In the genomic region with DNA sequence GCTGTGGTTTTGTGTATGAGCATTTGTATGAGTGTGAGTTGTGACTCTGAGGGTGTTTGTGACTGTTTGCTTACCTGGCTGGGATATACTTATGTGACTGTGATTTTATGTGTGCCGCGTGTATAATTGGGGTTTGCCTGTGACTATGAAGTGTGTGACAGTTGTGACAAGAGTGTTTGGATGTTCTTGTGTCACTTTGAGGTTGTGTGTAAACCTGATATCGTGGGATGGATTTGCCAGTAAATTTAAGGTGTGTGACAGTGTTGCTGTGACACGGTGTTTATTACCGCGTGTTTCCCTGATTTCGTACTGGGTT, we compare ENCODE assay signal across 8 cellular contexts. TPM values are rescaled to one million over a fixed set of nuclear protein-coding genes. Genes with fewer than 3 reads are reported as not detected.
A peak's percentile ranks its signal among the peaks of the same experiment; 100 is the strongest.
DNase-seq lines count a peak whose midpoint lies in the region; ATAC-seq and TF ChIP-seq lines count a peak whose summit lies in the region.

No MANE protein-coding gene starts in this region.

- no peak for ATAC-seq in stimulated activated memory B cell treated with anti-CD40 and anti-IgM and Interleukin-4, amounts not matched to agents 10 μg/mL and 1 μg/mL and 100 μg/mL, for 72 hours
- ATAC-seq in HG03469 (IDR thresholded peaks at IDR 0.05; ENCODE audit: unreplicated experiment), result no peak
- no peak for ATAC-seq in GM18505 (IDR thresholded peaks at IDR 0.05; ENCODE audit: unreplicated experiment)

- TF ChIP-seq POLR2A in GM18505 (IDR thresholded peaks at IDR 0.05; ENCODE audit: borderline replicate concordance, extremely low read depth, insufficient read depth, insufficient read length), result no peak

- intact Hi-C loops in activated CD4-positive, alpha-beta memory T cell treated with anti-CD3 and anti-CD28 coated beads for 36 hours (cut with micrococcal nuclease), result loop anchor here (1.0 to 5.0 kb wide), 8 partner anchors 94 to 591 kb away; a partner anchor contains a TSS

- peaks cover 31% of the 10 kb centered on the region for H3K4me1 Mint-ChIP-seq in activated CD4-positive, alpha-beta memory T cell treated with anti-CD3 and anti-CD28 coated beads for 36 hours (ENCODE audit: low read depth)
- peaks cover 33% of the 10 kb centered on the region for H3K4me1 Mint-ChIP-seq in stimulated activated memory B cell treated with anti-CD40 and anti-IgM and Interleukin-4, amounts not matched to agents 10 μg/mL and 1 μg/mL and 100 μg/mL, for 72 hours

- peak overlapping the region; percentile 91 for H3K4me3 ChIP-seq in iPS-11a (ENCODE audit: low read depth, low read length)

- no peaks in the 10 kb centered on the region for H3K27me3 Mint-ChIP-seq in activated CD4-positive, alpha-beta memory T cell treated with anti-CD3 and anti-CD28 coated beads for 36 hours
- H3K27me3 Mint-ChIP-seq in stimulated activated memory B cell treated with anti-CD40 and anti-IgM and Interleukin-4, amounts not matched to agents 10 μg/mL and 1 μg/mL and 100 μg/mL, for 72 hours, result no peaks in the 10 kb centered on the region

- peaks cover 37% of the 10 kb centered on the region for H3K9me3 Mint-ChIP-seq in activated CD4-positive, alpha-beta memory T cell treated with anti-CD3 and anti-CD28 coated beads for 36 hours
- peaks cover 9% of the 10 kb centered on the region for H3K9me3 Mint-ChIP-seq in stimulated activated memory B cell treated with anti-CD40 and anti-IgM and Interleukin-4, amounts not matched to agents 10 μg/mL and 1 μg/mL and 100 μg/mL, for 72 hours

- POLR2A ChIA-PET in activated CD4-positive, alpha-beta memory T cell treated with anti-CD3 and anti-CD28 coated beads for 36 hours (lab: Charles Lee), result interaction anchor here (1.5 kb wide), 3 partner anchors 473 to 516 kb away, joined by 5 to 9 read pairs (median 7); a partner anchor contains a TSS

- peaks cover 33% of the 10 kb centered on the region for H3K36me3 Mint-ChIP-seq in activated CD4-positive, alpha-beta memory T cell treated with anti-CD3 and anti-CD28 coated beads for 36 hours
- peaks cover 30% of the 10 kb centered on the region for H3K36me3 Mint-ChIP-seq in stimulated activated memory B cell treated with anti-CD40 and anti-IgM and Interleukin-4, amounts not matched to agents 10 μg/mL and 1 μg/mL and 100 μg/mL, for 72 hours

- peak overlapping the region; percentile 79 for H3K27ac Mint-ChIP-seq in activated CD4-positive, alpha-beta memory T cell treated with anti-CD3 and anti-CD28 coated beads for 36 hours
- peak overlapping the region; percentile 89 for H3K27ac Mint-ChIP-seq in stimulated activated memory B cell treated with anti-CD40 and anti-IgM and Interleukin-4, amounts not matched to agents 10 μg/mL and 1 μg/mL and 100 μg/mL, for 72 hours

- CTCF ChIA-PET in activated CD4-positive, alpha-beta memory T cell treated with anti-CD3 and anti-CD28 coated beads for 36 hours (lab: Charles Lee), result no interaction called here

- DNase-seq in DMS53 (lab: John Stamatoyannopoulos, UW) (peak; percentile 41), DMS53 treated with DMSO at 0.1 percent for 48 hours (lab: John Stamatoyannopoulos, UW; ENCODE audit: unreplicated experiment) (no peak), NCI-H1105 (lab: John Stamatoyannopoulos, UW) (no peak)
- no peak for DNase-seq in activated CD4-positive, alpha-beta memory T cell treated with anti-CD3 and anti-CD28 coated beads for 36 hours

- H3K4me3 Mint-ChIP-seq in activated CD4-positive, alpha-beta memory T cell treated with anti-CD3 and anti-CD28 coated beads for 36 hours, result peak overlapping the region; percentile 94
- peak overlapping the region; percentile 89 for H3K4me3 Mint-ChIP-seq in stimulated activated memory B cell treated with anti-CD40 and anti-IgM and Interleukin-4, amounts not matched to agents 10 μg/mL and 1 μg/mL and 100 μg/mL, for 72 hours

RNA-seq across cellular contexts. Expression of a gene that starts 0.4 kb away (rescaled TPM):
- total RNA-seq in activated CD4-positive, alpha-beta memory T cell treated with anti-CD3 and anti-CD28 coated beads for 36 hours, result 1 to 10 TPM; 6.5 to 8.7 TPM
